In genomic region chr18:42736074-42736473, GRCh38 we compare ENCODE assay signal across 21 cellular contexts.
DNase-seq lines count a peak whose midpoint lies in the region; ATAC-seq and TF ChIP-seq lines count a peak whose summit lies in the region.
"Had no signal": no experiment of that assay in that cellular context is flagged by ENCODE, and none has a peak within 500 bp of the region (broad histone marks: within the 10 kb centered on the region; RNA-seq: fewer than 3 reads in every experiment).

No MANE protein-coding gene starts in this region.

- ATAC-seq in GM19452 (IDR thresholded peaks at IDR 0.05; ENCODE audit: unreplicated experiment), result no peak
- ATAC-seq in CD8-positive, alpha-beta T cell, result no peak
- ATAC-seq in HG02852 (IDR thresholded peaks at IDR 0.05; ENCODE audit: unreplicated experiment), result no peak
- ATAC-seq: Right ventricle myocardium inferior had no signal

- intact Hi-C loops in MCF 10A (cut with micrococcal nuclease), result no loop called here
- intact Hi-C loops in breast epithelium (cut with DNase I; ENCODE audit: low total_unique reads), result no loop called here
- intact Hi-C loops in CD8-positive, alpha-beta T cell (cut with DNase I, micrococcal nuclease), result no loop called here

- no peaks in the 10 kb centered on the region for H3K27me3 ChIP-seq in breast epithelium
- no peaks in the 10 kb centered on the region for H3K27me3 ChIP-seq in CD8-positive, alpha-beta T cell (ENCODE audit: insufficient read depth, low read length)
- H3K27me3 ChIP-seq: BLaER1 had no signal

- CTCF ChIA-PET in MCF 10A (lab: Yijun Ruan, JAX), result interaction anchor here (1.0 kb wide), 1 partner anchor 536 kb away, joined by 4 read pairs; no protein-coding TSS in a partner anchor
- CTCF ChIA-PET in CD8-positive, alpha-beta T cell (lab: Charles Lee), result no interaction called here

- no peak for TF ChIP-seq POLR2A in breast epithelium (IDR thresholded peaks at IDR 0.05)

- peaks cover 10% of the 10 kb centered on the region for H3K27me3 Mint-ChIP-seq in MCF 10A (ENCODE audit: insufficient read depth, unreplicated experiment)
- no peaks in the 10 kb centered on the region for H3K27me3 Mint-ChIP-seq in CD8-positive, alpha-beta T cell (ENCODE audit: low read depth)
- no peaks in the 10 kb centered on the region for H3K27me3 Mint-ChIP-seq in chondrocyte (ENCODE audit: low read depth)
- H3K27me3 Mint-ChIP-seq: CD4-positive, CD25-positive, alpha-beta regulatory T cell; IgD-negative memory B cell had no signal

- no peaks in the 10 kb centered on the region for H3K4me1 ChIP-seq in breast epithelium
- no peaks in the 10 kb centered on the region for H3K4me1 ChIP-seq in CD8-positive, alpha-beta T cell (ENCODE audit: insufficient read depth, low read length)
- H3K4me1 ChIP-seq: BLaER1 had no signal

- DNase-seq in MCF 10A (ENCODE audit: unreplicated experiment), result peak; percentile 61
- DNase-seq in breast epithelium (ENCODE audit: low spot score in 2 of 2), result no peak
- peak; percentile 17 to 60 for DNase-seq in NCI-H446 (lab: John Stamatoyannopoulos, UW)
- peak; percentile 36 for DNase-seq in kidney tubule cell (ENCODE audit: low spot score)
- no peak for DNase-seq in CD8-positive, alpha-beta T cell
- no peak for DNase-seq in chondrocyte (ENCODE audit: low spot score)
- DNase-seq: 8988T; CD4-positive, CD25-positive, alpha-beta regulatory T cell; MV-4-11; NCI-H1105; NCI-H1436 treated with DMSO at 0.1 percent for 48 hours; NCI-H187 treated with DMSO at 0.1 percent for 48 hours; NCI-H2107; NCI-H526 treated with DMSO at 0.1 percent for 48 hours; PC-9 had no signal

- H3K36me3 ChIP-seq in breast epithelium, result no peaks in the 10 kb centered on the region
- no peaks in the 10 kb centered on the region for H3K36me3 ChIP-seq in CD8-positive, alpha-beta T cell (ENCODE audit: insufficient read depth, low read length)
- H3K36me3 ChIP-seq: BLaER1 had no signal

- H3K36me3 Mint-ChIP-seq in MCF 10A (ENCODE audit: insufficient read depth, unreplicated experiment) (no peaks in the 10 kb centered on the region), chondrocyte (ENCODE audit: low read depth) (no peaks in the 10 kb centered on the region)
- no peaks in the 10 kb centered on the region for H3K36me3 Mint-ChIP-seq in CD8-positive, alpha-beta T cell
- H3K36me3 Mint-ChIP-seq: CD4-positive, CD25-positive, alpha-beta regulatory T cell; IgD-negative memory B cell had no signal

- no peaks in the 10 kb centered on the region for H3K4me1 Mint-ChIP-seq in MCF 10A (ENCODE audit: insufficient read depth, unreplicated experiment)
- H3K4me1 Mint-ChIP-seq in CD8-positive, alpha-beta T cell (ENCODE audit: low read depth), result no peaks in the 10 kb centered on the region
- H3K4me1 Mint-ChIP-seq in chondrocyte (ENCODE audit: low read depth), result no peaks in the 10 kb centered on the region
- H3K4me1 Mint-ChIP-seq: CD4-positive, CD25-positive, alpha-beta regulatory T cell; IgD-negative memory B cell had no signal

- H3K9me3 ChIP-seq in breast epithelium, result no peaks in the 10 kb centered on the region
- no peaks in the 10 kb centered on the region for H3K9me3 ChIP-seq in CD8-positive, alpha-beta T cell (ENCODE audit: low read length)
- H3K9me3 ChIP-seq: BLaER1 had no signal

- H3K4me3 ChIP-seq in breast epithelium, result no peak overlapping the region
- H3K4me3 ChIP-seq in CD8-positive, alpha-beta T cell (ENCODE audit: low read depth, low read length), result no peak overlapping the region
- H3K4me3 ChIP-seq: BLaER1, PC-9 had no signal

- H3K27ac Mint-ChIP-seq in MCF 10A (ENCODE audit: low read depth, unreplicated experiment) (no peak overlapping the region), chondrocyte (ENCODE audit: unreplicated experiment) (no peak overlapping the region)
- H3K27ac Mint-ChIP-seq in CD8-positive, alpha-beta T cell, result no peak overlapping the region
- H3K27ac Mint-ChIP-seq: CD4-positive, CD25-positive, alpha-beta regulatory T cell; IgD-negative memory B cell had no signal

- TF ChIP-seq CTCF in MCF 10A (IDR thresholded peaks at IDR 0.05; ENCODE audit: unreplicated experiment) (no peak), breast epithelium (IDR thresholded peaks at IDR 0.05) (no peak), chondrocyte (IDR thresholded peaks at IDR 0.05) (no peak)
- no peak for TF ChIP-seq CTCF in CD8-positive, alpha-beta T cell (IDR thresholded peaks at IDR 0.05)

- H3K27ac ChIP-seq in breast epithelium, result no peak overlapping the region
- no peak overlapping the region for H3K27ac ChIP-seq in CD8-positive, alpha-beta T cell (ENCODE audit: low read depth, low read length)
- H3K27ac ChIP-seq: BLaER1, KMS-11, PC-9 had no signal

- BruUV-seq in MCF 10A (replicated peaks; lab: Mats Ljungman, UMichigan), result no TSS peak

- H3K9me3 Mint-ChIP-seq in MCF 10A (ENCODE audit: unreplicated experiment) (peaks cover 7% of the 10 kb centered on the region), chondrocyte (ENCODE audit: low read depth) (no peaks in the 10 kb centered on the region)
- peaks cover 3% of the 10 kb centered on the region for H3K9me3 Mint-ChIP-seq in CD8-positive, alpha-beta T cell

- POLR2A ChIA-PET in MCF 10A (lab: Yijun Ruan, JAX), result no interaction called here
- POLR2A ChIA-PET in CD8-positive, alpha-beta T cell (lab: Charles Lee), result no interaction called here

- H3K4me3 Mint-ChIP-seq in MCF 10A (ENCODE audit: unreplicated experiment), result no peak overlapping the region
- H3K4me3 Mint-ChIP-seq in CD8-positive, alpha-beta T cell, result no peak overlapping the region
- no peak overlapping the region for H3K4me3 Mint-ChIP-seq in chondrocyte (ENCODE audit: unreplicated experiment)
- H3K4me3 Mint-ChIP-seq: CD4-positive, CD25-positive, alpha-beta regulatory T cell; IgD-negative memory B cell had no signal

Comparison
In these comparisons a context has a peak if more than half of its experiments do, and no peak if none do; other contexts are left out.
1. DNase-seq: peak in MCF 10A (single experiment), NCI-H446 (2 of 2) and kidney tubule cell (single experiment); none in breast epithelium (0 of 2), CD8-positive, alpha-beta T cell (0 of 7) and chondrocyte (single experiment).